In the genomic region with DNA sequence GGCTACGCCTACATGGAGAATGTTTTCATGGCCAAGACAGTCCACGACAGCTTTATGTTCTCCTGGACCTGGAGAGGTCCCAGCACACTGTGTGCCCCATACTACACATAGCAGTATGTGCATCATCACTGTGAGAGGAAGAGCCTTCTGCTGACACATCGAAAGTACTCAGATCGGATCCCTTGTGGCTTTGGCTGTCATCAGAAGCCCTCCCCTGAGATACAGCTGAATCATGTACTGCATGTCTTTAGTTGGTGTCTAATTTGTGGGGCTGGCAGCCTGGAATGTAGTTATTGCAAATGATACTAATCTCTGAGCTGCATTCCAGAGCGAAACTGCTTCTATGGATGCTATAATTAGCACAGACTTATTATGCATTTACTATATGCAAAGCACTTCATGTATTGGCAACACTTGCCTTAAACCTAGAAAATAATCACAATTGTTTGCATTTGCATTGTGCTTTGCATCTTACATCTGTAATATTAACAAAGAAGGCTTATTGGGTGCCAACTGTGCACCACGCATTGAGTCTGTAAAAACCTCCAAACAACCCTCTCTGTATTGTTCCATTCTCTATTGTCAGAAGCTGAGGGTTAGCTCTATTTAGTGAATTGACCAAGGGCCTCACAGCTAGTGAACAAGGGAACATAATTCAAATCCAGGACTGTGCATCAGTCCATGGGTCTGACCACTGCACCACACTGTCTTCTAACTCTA, we compare ENCODE assay signal across 8 cellular contexts.
DNase-seq lines count a peak whose midpoint lies in the region; ATAC-seq, FAIRE-seq and TF ChIP-seq lines count a peak whose summit lies in the region.

No MANE protein-coding gene starts in this region.

- no peak overlapping the region for H3K4me3 Mint-ChIP-seq in astrocyte (ENCODE audit: unreplicated experiment)

- no peak overlapping the region for H2AK5ac ChIP-seq in mesenchymal stem cell (ENCODE audit: low read length, severe bottlenecking)

- no peak overlapping the region for H4K91ac ChIP-seq in mesenchymal stem cell (ENCODE audit: low read length)

- H2AFZ ChIP-seq in astrocyte (ENCODE audit: low read depth, low read length): no peak overlapping the region
- no peak overlapping the region for H2AFZ ChIP-seq in mesenchymal stem cell (ENCODE audit: low read depth, low read length)

- no peak overlapping the region for H2BK5ac ChIP-seq in mesenchymal stem cell (ENCODE audit: low read depth, low read length, poor library complexity, severe bottlenecking)

- H3K9me3 Mint-ChIP-seq in astrocyte (ENCODE audit: unreplicated experiment): no peaks in the 10 kb centered on the region

- H3K14ac ChIP-seq in mesenchymal stem cell (ENCODE audit: low read length in 2 of 2): no peak overlapping the region

- no peak overlapping the region for H2BK12ac ChIP-seq in mesenchymal stem cell (ENCODE audit: low read length in 2 of 2)

- peak overlapping the region; percentile 57 for H3K4me2 ChIP-seq in astrocyte (ENCODE audit: low read length)
- H3K4me2 ChIP-seq in mesenchymal stem cell (ENCODE audit: low read length, poor library complexity, severe bottlenecking): no peak overlapping the region

- no peak overlapping the region for H3K4me3 ChIP-seq in left ventricle myocardium inferior
- no peak overlapping the region for H3K4me3 ChIP-seq in astrocyte (ENCODE audit: insufficient read depth, low read depth, low read length)
- H3K4me3 ChIP-seq in mesenchymal stem cell (ENCODE audit: insufficient read depth in 1 of 2, low read depth in 1 of 2, low read length in 2 of 2): no peak overlapping the region

- no peaks in the 10 kb centered on the region for H3K27me3 Mint-ChIP-seq in astrocyte (ENCODE audit: low read depth, unreplicated experiment)

- no peak overlapping the region for H3K4ac ChIP-seq in mesenchymal stem cell (ENCODE audit: low read depth in 1 of 2, low read length in 2 of 2)

- H3K27ac Mint-ChIP-seq in astrocyte (ENCODE audit: unreplicated experiment): peak overlapping the region; percentile 67

- WGBS in mesenchymal stem cell: 18% methylated on average over 5 of the region's 6 CpGs

- H3K27me3 ChIP-seq in left ventricle myocardium inferior (ENCODE audit: low read depth): peaks cover 4% of the 10 kb centered on the region
- no peaks in the 10 kb centered on the region for H3K27me3 ChIP-seq in astrocyte (ENCODE audit: insufficient read depth, low read length)
- H3K27me3 ChIP-seq in mesenchymal stem cell (ENCODE audit: control insufficient read depth in 1 of 2, insufficient read depth in 1 of 2, low read length in 2 of 2): no peaks in the 10 kb centered on the region

- no peak overlapping the region for H3K18ac ChIP-seq in mesenchymal stem cell (ENCODE audit: low read depth in 1 of 2, low read length in 2 of 2)

- DNase-seq in Right ventricle myocardium inferior (ENCODE audit: missing footprints): no peak
- DNase-seq in left ventricle myocardium inferior: no peak
- DNase-seq in RPMI7951 (ENCODE audit: low read depth): peak; percentile 92
- DNase-seq in astrocyte (ENCODE audit: low read depth): peak; percentile 96
- peak; percentile 96 for DNase-seq in mesenchymal stem cell
- DNase-seq in urothelium cell line (ENCODE audit: low spot score): peak; percentile 20
- DNase-seq in NCI-H2029 (lab: John Stamatoyannopoulos, UW): no peak

- no peak overlapping the region for H3K27ac ChIP-seq in left ventricle myocardium inferior (replicated peaks)
- peak overlapping the region; percentile 41 for H3K27ac ChIP-seq in astrocyte (ENCODE audit: low read depth, low read length)
- H3K27ac ChIP-seq in mesenchymal stem cell (ENCODE audit: low read length, poor library complexity, severe bottlenecking): peak overlapping the region; percentile 43

- no peak overlapping the region for H3K9ac ChIP-seq in astrocyte (ENCODE audit: low read length)
- H3K9ac ChIP-seq in mesenchymal stem cell (ENCODE audit: low read length): no peak overlapping the region

- H3K23ac ChIP-seq in mesenchymal stem cell (ENCODE audit: low read length in 2 of 2): no peak overlapping the region

- intact Hi-C loops in Right ventricle myocardium inferior (cut with DNase I) (no loop called here), left ventricle myocardium inferior (cut with micrococcal nuclease) (no loop called here)

- no peak overlapping the region for H4K8ac ChIP-seq in mesenchymal stem cell (ENCODE audit: low read length)

- TF ChIP-seq CTCF in left ventricle myocardium inferior (IDR thresholded peaks at IDR 0.05; ENCODE audit: borderline replicate concordance) (no peak), astrocyte (IDR thresholded peaks at IDR 0.05; ENCODE audit: insufficient read depth, low read depth, low read length) (no peak)

- H3K79me2 ChIP-seq in astrocyte (ENCODE audit: insufficient read depth, low read length): peaks cover 64% of the 10 kb centered on the region

- no peak overlapping the region for H2BK120ac ChIP-seq in mesenchymal stem cell (ENCODE audit: low read depth, low read length)

- H3K79me1 ChIP-seq in mesenchymal stem cell (replicated peaks; ENCODE audit: low read length, poor library complexity, severe bottlenecking): peaks cover 19% of the 10 kb centered on the region

- H4K20me1 ChIP-seq in astrocyte (ENCODE audit: insufficient read depth, low read length): peaks cover 66% of the 10 kb centered on the region

- H3K4me1 ChIP-seq in left ventricle myocardium inferior (no peaks in the 10 kb centered on the region), astrocyte (ENCODE audit: insufficient read depth, low read length) (peaks cover 38% of the 10 kb centered on the region), mesenchymal stem cell (ENCODE audit: control insufficient read depth, insufficient read depth, low read depth, low read length) (peaks cover 19% of the 10 kb centered on the region)

- ATAC-seq in Right ventricle myocardium inferior (peak; percentile 69), HG03064 (IDR thresholded peaks at IDR 0.05; ENCODE audit: low read depth, unreplicated experiment) (peak; percentile 87)

- H3K36me3 Mint-ChIP-seq in astrocyte (ENCODE audit: low read depth, unreplicated experiment): peaks cover 6% of the 10 kb centered on the region

- peak; percentile 97 for FAIRE-seq in astrocyte (lab: Jason Lieb, UNC)
- FAIRE-seq in urothelium cell line (lab: Jason Lieb, UNC): no peak

- no peak overlapping the region for H2BK15ac ChIP-seq in mesenchymal stem cell (ENCODE audit: low read depth, poor library complexity, severe bottlenecking)

- H3K4me1 Mint-ChIP-seq in astrocyte (ENCODE audit: low read depth, unreplicated experiment): peaks cover 32% of the 10 kb centered on the region

- H3K9me3 ChIP-seq in left ventricle myocardium inferior (replicated peaks) (no peaks in the 10 kb centered on the region), astrocyte (ENCODE audit: insufficient read depth, low read depth, low read length) (no peaks in the 10 kb centered on the region), mesenchymal stem cell (ENCODE audit: control insufficient read depth, low read length) (no peaks in the 10 kb centered on the region)

- H3K36me3 ChIP-seq in left ventricle myocardium inferior (no peaks in the 10 kb centered on the region), astrocyte (ENCODE audit: insufficient read depth, low read length) (no peaks in the 10 kb centered on the region), mesenchymal stem cell (ENCODE audit: control insufficient read depth in 1 of 2, insufficient read depth in 2 of 2, low read depth in 1 of 2, low read length in 2 of 2) (peaks cover 0 to 1% of the 10 kb centered on the region in 2 experiments)

Comparison
In these comparisons a context has a peak if more than half of its experiments do, and no peak if none do; other contexts are left out.
1. DNase-seq: peak in RPMI7951 (single experiment), astrocyte (single experiment), mesenchymal stem cell (single experiment) and urothelium cell line (single experiment); none in Right ventricle myocardium inferior (single experiment), left ventricle myocardium inferior (single experiment) and NCI-H2029 (single experiment).